ENCODE assay signal across 25 cellular contexts in genomic region chrX:133370719-133371275, GRCh38. TPM values are rescaled to one million over a fixed set of nuclear protein-coding genes. Genes with fewer than 3 reads are reported as not detected.
DNase-seq lines count a peak whose midpoint lies in the region; ATAC-seq, FAIRE-seq and TF ChIP-seq lines count a peak whose summit lies in the region.
"Had no signal": no experiment of that assay in that cellular context is flagged by ENCODE, and none has a peak within 500 bp of the region (broad histone marks: within the 10 kb centered on the region; RNA-seq: fewer than 3 reads in every experiment).

No MANE protein-coding gene starts in this region.

- H3K4me3 ChIP-seq in A673 (ENCODE audit: low read depth, low read length, poor library complexity, severe bottlenecking) (no peak overlapping the region), Loucy (ENCODE audit: low read length, poor library complexity, severe bottlenecking) (no peak overlapping the region), GM12878 (no peak overlapping the region)
- H3K4me3 ChIP-seq: HAP-1, SJSA1 had no signal

- no peak for TF ChIP-seq EP300 in GM12878 (IDR thresholded peaks at IDR 0.05; ENCODE audit: borderline replicate concordance in 1 of 2, control insufficient read depth in 1 of 2, low read depth in 2 of 2, low read length in 2 of 2)

- in situ Hi-C loops in GM12878 (cut with MboI), result no loop called here

- H3K27ac Mint-ChIP-seq in neural crest cell (ENCODE audit: unreplicated experiment), result peak overlapping the region; percentile 81
- H3K27ac Mint-ChIP-seq: CD8-positive, alpha-beta T cell had no signal

- SMC1A ChIA-PET in GM12878 (lab: Charles Lee; ENCODE audit: uncharacterized antibody, unreplicated experiment), result interaction anchor here (0.7 to 2.1 kb wide), 9 partner anchors 10 to 43 kb away, joined by 3 to 13 read pairs (median 5); no protein-coding TSS in a partner anchor

- no peaks in the 10 kb centered on the region for H3K36me3 Mint-ChIP-seq in neural crest cell (ENCODE audit: low read depth)
- H3K36me3 Mint-ChIP-seq: CD8-positive, alpha-beta T cell had no signal

- peak; percentile 65 for DNase-seq in A673 (ENCODE audit: low spot score)
- DNase-seq in GM12878 (ENCODE audit: low read depth, low spot score), result no peak
- no peak for DNase-seq in neural crest cell (ENCODE audit: low read depth, low spot score)
- no peak for DNase-seq in activated naive CD4-positive, alpha-beta T cell treated with Interleukin-2 at 50 U/mL for 16 hours
- DNase-seq in DMS79 (lab: John Stamatoyannopoulos, UW), result no peak
- no peak for DNase-seq in NCI-H345 (lab: John Stamatoyannopoulos, UW)
- DNase-seq: C1 segment of cervical spinal cord; Calu3; CD8-positive, alpha-beta T cell; EL; GF-D8; KG1; NCI-H1694; NCI-H2081; NCI-H2171; NCI-H524 treated with DMSO at 0.1 percent for 48 hours; OCI-M1 had no signal

- H3K4me1 ChIP-seq in A673 (ENCODE audit: insufficient read depth, low read length, poor library complexity, severe bottlenecking), result peaks cover 28% of the 10 kb centered on the region
- H3K4me1 ChIP-seq in Loucy (ENCODE audit: insufficient read depth, low read length, poor library complexity, severe bottlenecking), result peaks cover 19% of the 10 kb centered on the region
- H3K4me1 ChIP-seq in GM12878 (ENCODE audit: control insufficient read depth, insufficient read depth, low read length), result no peaks in the 10 kb centered on the region

- no peaks in the 10 kb centered on the region for H3K27me3 Mint-ChIP-seq in neural crest cell (ENCODE audit: low read depth)

- peaks cover 47% of the 10 kb centered on the region for H3K4me1 Mint-ChIP-seq in neural crest cell

- H3K27me3 ChIP-seq in A673 (replicated peaks; ENCODE audit: insufficient read depth, low read depth, low read length, poor library complexity) (no peaks in the 10 kb centered on the region), Loucy (ENCODE audit: insufficient read depth, low read length, poor library complexity, severe bottlenecking) (no peaks in the 10 kb centered on the region), GM12878 (replicated peaks in 1 of 2; ENCODE audit: control insufficient read depth in 2 of 2, insufficient read depth in 2 of 2, low read length in 1 of 2) (no peaks in the 10 kb centered on the region)
- H3K27me3 ChIP-seq: SJSA1 had no signal

- H3K9ac ChIP-seq in Loucy (ENCODE audit: low read depth, low read length, poor library complexity, severe bottlenecking) (no peak overlapping the region), GM12878 (ENCODE audit: control insufficient read depth, insufficient read depth, low read length) (no peak overlapping the region)

- H3F3A ChIP-seq in Loucy (ENCODE audit: low read depth), result no peaks in the 10 kb centered on the region

- H4K20me1 ChIP-seq in Loucy (ENCODE audit: insufficient read depth, low read length, poor library complexity, severe bottlenecking) (no peaks in the 10 kb centered on the region), GM12878 (ENCODE audit: control insufficient read depth, insufficient read depth) (no peaks in the 10 kb centered on the region)

- H3K9me3 ChIP-seq in A673 (ENCODE audit: low read depth, low read length, poor library complexity, severe bottlenecking) (no peaks in the 10 kb centered on the region), Loucy (ENCODE audit: insufficient read depth, low read depth, low read length) (no peaks in the 10 kb centered on the region), GM12878 (replicated peaks; ENCODE audit: control insufficient read depth, insufficient read depth, low read length) (no peaks in the 10 kb centered on the region)
- H3K9me3 ChIP-seq: HAP-1, SJSA1 had no signal

- 77% methylated on average over 3 of the region's 3 CpGs for WGBS in GM12878 (ENCODE audit: insufficient coverage, insufficient replicate concordance, low lambda C conversion rate, missing lambda C conversion rate)

- H3K4me2 ChIP-seq in Loucy (ENCODE audit: low read depth, low read length, poor library complexity, severe bottlenecking), result peak overlapping the region; percentile 1
- no peak overlapping the region for H3K4me2 ChIP-seq in GM12878 (ENCODE audit: control insufficient read depth, insufficient read depth)

- intact Hi-C loops in A673 (cut with micrococcal nuclease; ENCODE audit: unreplicated experiment) (no loop called here), GM12878 (cut with micrococcal nuclease; ENCODE audit: unreplicated experiment) (no loop called here)

- no peak for TF ChIP-seq RAD21 in GM12878 (IDR thresholded peaks at IDR 0.05; ENCODE audit: insufficient read depth, low read depth, low read length)

- no peaks in the 10 kb centered on the region for H3K36me3 ChIP-seq in A673 (ENCODE audit: insufficient read depth, low read length, poor library complexity, severe bottlenecking)
- H3K36me3 ChIP-seq in Loucy (ENCODE audit: insufficient read depth, low read length), result no peaks in the 10 kb centered on the region
- H3K36me3 ChIP-seq in GM12878 (ENCODE audit: control insufficient read depth in 2 of 2, insufficient read depth in 2 of 2, low read length in 1 of 2), result no peaks in the 10 kb centered on the region
- H3K36me3 ChIP-seq: SJSA1 had no signal

- RAD21 ChIA-PET in GM12878 (lab: Charles Lee; ENCODE audit: unreplicated experiment), result interaction anchor here (1.1 to 1.5 kb wide), 3 partner anchors 11 to 23 kb away, joined by 3 to 6 read pairs (median 4); no protein-coding TSS in a partner anchor

- no peak overlapping the region for H2AFZ ChIP-seq in Loucy (ENCODE audit: low read length)
- H2AFZ ChIP-seq in GM12878 (ENCODE audit: control insufficient read depth, low read depth, low read length), result no peak overlapping the region

- H3K4me3 Mint-ChIP-seq in neural crest cell, result no peak overlapping the region
- H3K4me3 Mint-ChIP-seq: CD8-positive, alpha-beta T cell had no signal

- no peak for FAIRE-seq in GM12878 (lab: Jason Lieb, UNC)
- FAIRE-seq: HTR-8/SVneo, RCC 7860 had no signal

- H3K9me2 ChIP-seq in Loucy (replicated peaks; ENCODE audit: low read depth, low read length), result no peaks in the 10 kb centered on the region

- POLR2A ChIA-PET in A673 (lab: Charles Lee; ENCODE audit: low non-redundant PET), result no interaction called here
- POLR2A ChIA-PET in GM12878 (lab: Charles Lee), result interaction anchor here (0.7 to 1.6 kb wide), 3 partner anchors 9 to 17 kb away, joined by 3 to 5 read pairs (median 4); no protein-coding TSS in a partner anchor

- BruUV-seq in A673 (replicated peaks; lab: Mats Ljungman, UMichigan) (no TSS peak), GM12878 (replicated peaks; lab: Mats Ljungman, UMichigan) (no TSS peak)

- no peak for TF ChIP-seq POLR2A in GM12878 (IDR thresholded peaks at IDR 0.05; ENCODE audit: low read depth, low read length)

- H3K79me2 ChIP-seq in Loucy (ENCODE audit: insufficient read depth, low read length) (no peaks in the 10 kb centered on the region), GM12878 (ENCODE audit: control insufficient read depth, insufficient read depth, low read length) (no peaks in the 10 kb centered on the region)

- ATAC-seq in GM12878, result no peak
- no peak for ATAC-seq in HG03460 (IDR thresholded peaks at IDR 0.05; ENCODE audit: unreplicated experiment)
- ATAC-seq: CD8-positive, alpha-beta T cell; Right ventricle myocardium inferior had no signal

- CTCF ChIA-PET in A673 (lab: Charles Lee) (interaction anchor here (0.6 kb wide), 1 partner anchor 11 kb away, joined by 6 read pairs; no protein-coding TSS in a partner anchor), GM12878 (lab: Yijun Ruan, JAX) (interaction anchor here (1.8 kb wide), 1 partner anchor 20 kb away, joined by 7 read pairs; no protein-coding TSS in a partner anchor)

- H3K27ac ChIP-seq in A673 (ENCODE audit: low read depth, low read length, poor library complexity, severe bottlenecking) (no peak overlapping the region), GM12878 (ENCODE audit: control insufficient read depth, insufficient read depth) (no peak overlapping the region)
- H3K27ac ChIP-seq: 22Rv1, SJSA1 had no signal

- H3K9me3 Mint-ChIP-seq in neural crest cell, result no peaks in the 10 kb centered on the region
- H3K9me3 Mint-ChIP-seq: CD8-positive, alpha-beta T cell had no signal

- no peak for TF ChIP-seq CTCF in A673 (conservative IDR thresholded peaks at IDR 0.05; ENCODE audit: low read depth, low read length)
- no peak for TF ChIP-seq CTCF in Loucy (conservative IDR thresholded peaks at IDR 0.05; ENCODE audit: low read length)
- no peak for TF ChIP-seq CTCF in GM12878 (IDR thresholded peaks at IDR 0.05 in 2 of 3, conservative IDR thresholded peaks at IDR 0.05 in 1 of 3; ENCODE audit: control insufficient read depth in 2 of 3, extremely low read depth in 1 of 3, insufficient read depth in 1 of 3, low read depth in 3 of 3, low read length in 3 of 3)
- TF ChIP-seq CTCF in neural crest cell (conservative IDR thresholded peaks at IDR 0.05), result no peak

RNA-seq across cellular contexts. Expression of gene GPC4, which starts 44.5 kb away (rescaled TPM):
- total RNA-seq in A673 (2021) (17.8 and 19.4 TPM in 2 replicates), GM12878 (2014; rRNA removed) (0.05 and 0.17 TPM in 2 replicates), GM12878 (2014; rRNA removed; fragmentation: Illumina TruSeq; extraction: Trizol) (0.05 and 0.09 TPM in 2 replicates), GM12878 (2021) (0.31 and 0.32 TPM in 2 replicates), neural crest cell (21.1 and 22.3 TPM in 2 replicates)
- total RNA-seq in GM12878 (2013; cell fraction: nucleolus; rRNA removed), result 0.10 and 0.17 TPM in 2 replicates
- polyA plus RNA-seq in GM12878 (2011; ENCODE audit: low read depth), result 0.28 TPM
- polyA plus RNA-seq in GM12878 (2011; rRNA removed) (5.8 and 7.6 TPM in 2 replicates), GM12878 (2014; fragmentation: Illumina TruSeq; extraction: Trizol) (0.10 and 0.21 TPM in 2 replicates), GM12878 (2014; fragmentation: Nextera tagmentation; extraction: Ambion mirVana) (under 1 TPM; 0.04 to 0.08 TPM), GM12878 (2014; rRNA removed) (0.13 and 0.17 TPM in 2 replicates), GM12878 (2016; fragmentation: Nextera tagmentation; extraction: Ambion mirVana) (under 1 TPM; 0.06 to 0.09 TPM)
- 4.7 and 7.9 TPM in 2 replicates for polyA plus RNA-seq in GM12878 (2011; cell fraction: cytosol; rRNA removed)
- 4.8 and 5.3 TPM in 2 replicates for polyA plus RNA-seq in GM12878 (2011; cell fraction: nucleus; rRNA removed)
- polyA plus RNA-seq in GM12878 (2012), result 0.45 TPM in 2 replicates
- polyA minus RNA-seq in GM12878 (2011; rRNA and poly(A)+ RNA removed), result 9.5 and 10.7 TPM in 2 replicates
- 5.3 and 6.7 TPM in 2 replicates for polyA minus RNA-seq in GM12878 (2011; cell fraction: cytosol; rRNA and poly(A)+ RNA removed)
- polyA minus RNA-seq in GM12878 (2011; cell fraction: nucleus; rRNA and poly(A)+ RNA removed), result 2.8 and 5.5 TPM in 2 replicates
- total RNA-seq: CD8-positive, alpha-beta T cell had no signal

Comparison
In these comparisons a context has a peak if more than half of its experiments do, and no peak if none do; other contexts are left out.
1. RNA of gene GPC4, which starts 44.5 kb away (total RNA-seq): 21.1 to 22.3 TPM in neural crest cell and 17.8 to 19.4 TPM in A673; 0.05 to 0.32 TPM in GM12878; every median in the first group is over 10 times any median in the second.